ENCODE assay signal across 17 cellular contexts in the genomic region with DNA sequence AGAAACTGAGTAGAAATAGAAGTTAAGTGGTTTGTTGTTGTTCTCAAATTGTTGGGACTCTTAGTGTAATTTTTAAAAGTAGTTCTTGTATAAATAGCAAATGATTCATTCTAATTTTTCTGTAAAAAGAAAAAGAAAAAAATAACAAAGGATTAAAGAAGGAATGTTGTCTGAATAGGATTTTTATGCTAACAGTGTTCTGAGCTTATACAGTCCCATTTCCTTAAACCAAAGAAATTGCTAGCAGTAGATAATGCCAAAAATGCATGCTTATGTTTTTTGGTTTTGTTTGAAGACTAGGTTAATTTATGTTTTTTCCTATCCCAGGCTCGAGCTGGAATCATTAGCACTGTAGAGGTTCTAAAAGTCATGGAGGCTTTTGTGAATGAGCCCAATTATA. TPM values are rescaled to one million over a fixed set of nuclear protein-coding genes. Genes with fewer than 3 reads are reported as not detected.
DNase-seq lines count a peak whose midpoint lies in the region; ATAC-seq and TF ChIP-seq lines count a peak whose summit lies in the region.
"Had no signal": no experiment of that assay in that cellular context is flagged by ENCODE, and none has a peak within 500 bp of the region (broad histone marks: within the 10 kb centered on the region; RNA-seq: fewer than 3 reads in every experiment).

No MANE protein-coding gene starts in this region.

- peak overlapping the region; percentile 67; the same call in 1 of the 2 replicates for H3K9ac ChIP-seq in BLaER1
- H3K9ac ChIP-seq in MM.1S (ENCODE audit: low read length), result no peak overlapping the region

- H4K20me1 ChIP-seq in BLaER1 (no peaks in the 10 kb centered on the region), MM.1S (ENCODE audit: insufficient read depth, low read length) (no peaks in the 10 kb centered on the region)

- POLR2A ChIA-PET in RWPE1 (lab: Yijun Ruan, JAX; ENCODE audit: low non-redundant PET), result no interaction called here

- no peak overlapping the region for H2AFZ ChIP-seq in MM.1S (ENCODE audit: low read length)

- H3K4me1 ChIP-seq in BLaER1 (peaks cover 34% of the 10 kb centered on the region), MM.1S (ENCODE audit: low read length) (peaks cover 44% of the 10 kb centered on the region), gastrocnemius medialis (peaks cover 5 to 7% of the 10 kb centered on the region in 2 donors)

- H3K27me3 ChIP-seq in BLaER1 (no peaks in the 10 kb centered on the region), MM.1S (replicated peaks; ENCODE audit: insufficient read depth, low read length) (no peaks in the 10 kb centered on the region), gastrocnemius medialis (no peaks in the 10 kb centered on the region)
- H3K27me3 ChIP-seq: sigmoid colon had no signal

- in situ Hi-C loops in gastrocnemius medialis (cut with MboI; ENCODE audit: low sequenced_read_pairs in 4 of 4), result loop anchor here in 2 of 4 donors (25.0 kb wide), 3 partner anchors 93 to 468 kb away; no protein-coding TSS in a partner anchor

- H3K9me3 Mint-ChIP-seq in chondrocyte (ENCODE audit: low read depth), result no peaks in the 10 kb centered on the region
- H3K9me3 Mint-ChIP-seq in T-helper 2 cell treated with Interferon-gamma antibody and Interleukin-4, amounts not matched to agents 5 μg/mL and 100 μg/mL, for 36 hours, result no peaks in the 10 kb centered on the region
- H3K9me3 Mint-ChIP-seq: activated CD4-positive, alpha-beta memory T cell treated with anti-CD3 and anti-CD28 coated beads, Interleukin-2, amount 10 ng/mL, durations not matched to agents 7 days and 5 days; activated T-cell treated with anti-CD3 and anti-CD28 coated beads, Interleukin-2, amount 50 U/mL, for 24 hours had no signal

- no peaks in the 10 kb centered on the region for H3K27me3 Mint-ChIP-seq in chondrocyte (ENCODE audit: low read depth)
- H3K27me3 Mint-ChIP-seq in T-helper 2 cell treated with Interferon-gamma antibody and Interleukin-4, amounts not matched to agents 5 μg/mL and 100 μg/mL, for 36 hours (ENCODE audit: low read depth), result no peaks in the 10 kb centered on the region
- H3K27me3 Mint-ChIP-seq: activated CD4-positive, alpha-beta memory T cell treated with anti-CD3 and anti-CD28 coated beads, Interleukin-2, amount 10 ng/mL, durations not matched to agents 7 days and 5 days; activated T-cell treated with anti-CD3 and anti-CD28 coated beads, Interleukin-2, amount 50 U/mL, for 24 hours had no signal

- DNase-seq in MM.1S (no peak), chondrocyte (ENCODE audit: low spot score) (no peak), gastrocnemius medialis (no peak), RWPE1 (ENCODE audit: low spot score) (no peak)
- no peak for DNase-seq in T-helper 2 cell treated with Interferon-gamma antibody and Interleukin-4, amounts not matched to agents 5 μg/mL and 100 μg/mL, for 36 hours (ENCODE audit: low spot score)
- DNase-seq: activated CD4-positive, alpha-beta memory T cell treated with anti-CD3 and anti-CD28 coated beads, Interleukin-2, amount 10 ng/mL, durations not matched to agents 7 days and 5 days; activated T-cell treated with anti-CD3 and anti-CD28 coated beads, Interleukin-2, amount 50 U/mL, for 24 hours; GOT3; hypothalamus; mucosa of descending colon; NCI-H1048; nucleus accumbens; sigmoid colon; stimulated activated CD4-positive, alpha-beta T cell treated with anti-CD3 and anti-CD28 coated beads, Interleukin-4, amount 100 ng/mL, for 1 hour had no signal

- peaks cover 75% of the 10 kb centered on the region for H3K36me3 ChIP-seq in BLaER1
- peaks cover 6% of the 10 kb centered on the region; the same call in 1 of the 2 replicates for H3K36me3 ChIP-seq in MM.1S (replicated peaks; ENCODE audit: insufficient read depth, low read length)
- H3K36me3 ChIP-seq in gastrocnemius medialis, result peaks cover 4 to 92% of the 10 kb centered on the region in 2 donors

- TF ChIP-seq CTCF in MM.1S (IDR thresholded peaks at IDR 0.05; ENCODE audit: low read length) (no peak), chondrocyte (IDR thresholded peaks at IDR 0.05) (no peak), gastrocnemius medialis (IDR thresholded peaks at IDR 0.05 in 4 of 5, conservative IDR thresholded peaks at IDR 0.05 in 1 of 5) (no peak), RWPE1 (conservative IDR thresholded peaks at IDR 0.05; ENCODE audit: low read depth) (no peak)

- H3K4me1 Mint-ChIP-seq in chondrocyte (ENCODE audit: low read depth), result peaks cover 29% of the 10 kb centered on the region
- peaks cover 6% of the 10 kb centered on the region for H3K4me1 Mint-ChIP-seq in T-helper 2 cell treated with Interferon-gamma antibody and Interleukin-4, amounts not matched to agents 5 μg/mL and 100 μg/mL, for 36 hours (ENCODE audit: low read depth)

- peak overlapping the region; percentile 60 for H3K27ac Mint-ChIP-seq in chondrocyte (ENCODE audit: unreplicated experiment)
- H3K27ac Mint-ChIP-seq in T-helper 2 cell treated with Interferon-gamma antibody and Interleukin-4, amounts not matched to agents 5 μg/mL and 100 μg/mL, for 36 hours, result no peak overlapping the region
- H3K27ac Mint-ChIP-seq: activated CD4-positive, alpha-beta memory T cell treated with anti-CD3 and anti-CD28 coated beads, Interleukin-2, amount 10 ng/mL, durations not matched to agents 7 days and 5 days had no signal

- H3F3A ChIP-seq in MM.1S (ENCODE audit: insufficient read depth, low read length), result peaks cover 42% of the 10 kb centered on the region

- H3K9me3 ChIP-seq in BLaER1 (no peaks in the 10 kb centered on the region), MM.1S (replicated peaks; ENCODE audit: insufficient read depth, low read length) (no peaks in the 10 kb centered on the region), gastrocnemius medialis (no peaks in the 10 kb centered on the region)
- H3K9me3 ChIP-seq: mucosa of descending colon, sigmoid colon had no signal

- H3K4me3 ChIP-seq in BLaER1, result no peak overlapping the region
- H3K4me3 ChIP-seq in MM.1S (ENCODE audit: low read length), result no peak overlapping the region
- H3K4me3 ChIP-seq in gastrocnemius medialis, result no peak overlapping the region
- H3K4me3 ChIP-seq: mucosa of descending colon, sigmoid colon had no signal

- peaks cover 7% of the 10 kb centered on the region for H3K79me2 ChIP-seq in MM.1S (ENCODE audit: low read length)

- CTCF ChIA-PET in RWPE1 (lab: Yijun Ruan, JAX), result interaction anchor here (0.9 kb wide), 2 partner anchors 9 to 14 kb away, joined by 4 read pairs; no protein-coding TSS in a partner anchor

- ATAC-seq in gastrocnemius medialis (no peak), GM21619 (IDR thresholded peaks at IDR 0.05; ENCODE audit: unreplicated experiment) (no peak)
- ATAC-seq: mucosa of descending colon had no signal

- no peaks in the 10 kb centered on the region for H3K9me2 ChIP-seq in MM.1S (replicated peaks; ENCODE audit: insufficient read depth, low read length)

- H3K36me3 Mint-ChIP-seq in chondrocyte (ENCODE audit: low read depth), result peaks cover 22% of the 10 kb centered on the region
- peaks cover 38% of the 10 kb centered on the region for H3K36me3 Mint-ChIP-seq in T-helper 2 cell treated with Interferon-gamma antibody and Interleukin-4, amounts not matched to agents 5 μg/mL and 100 μg/mL, for 36 hours (ENCODE audit: low read depth)

- H3K27ac ChIP-seq in BLaER1 (peak overlapping the region; percentile 84), MM.1S (ENCODE audit: low read length) (peak overlapping the region; percentile 51; the same call in 1 of the 2 replicates), gastrocnemius medialis (peak overlapping the region in 3 of 4 donors; percentile 47 to 57 (median 52)), RWPE1 (no peak overlapping the region)
- H3K27ac ChIP-seq: VCaP had no signal

- H3K4me3 Mint-ChIP-seq in chondrocyte (ENCODE audit: unreplicated experiment), result no peak overlapping the region
- no peak overlapping the region for H3K4me3 Mint-ChIP-seq in T-helper 2 cell treated with Interferon-gamma antibody and Interleukin-4, amounts not matched to agents 5 μg/mL and 100 μg/mL, for 36 hours
- H3K4me3 Mint-ChIP-seq: activated CD4-positive, alpha-beta memory T cell treated with anti-CD3 and anti-CD28 coated beads, Interleukin-2, amount 10 ng/mL, durations not matched to agents 7 days and 5 days; activated T-cell treated with anti-CD3 and anti-CD28 coated beads, Interleukin-2, amount 50 U/mL, for 24 hours had no signal

- TF ChIP-seq POLR2A in gastrocnemius medialis (IDR thresholded peaks at IDR 0.05), result no peak

- intact Hi-C loops in gastrocnemius medialis (cut with DNase I; ENCODE audit: low total_unique reads), result no loop called here

- H3K4me2 ChIP-seq in BLaER1, result peak overlapping the region; percentile 75
- H3K4me2 ChIP-seq in MM.1S (ENCODE audit: low read depth, low read length), result peak overlapping the region; percentile 5; the same call in 1 of the 2 replicates

RNA-seq across cellular contexts. Expression of gene KPNB1, which starts 44.7 kb away (rescaled TPM):
- total RNA-seq in chondrocyte (292 to 306 TPM (median 298 TPM) in 3 replicates), gastrocnemius medialis (100 to 1,000 TPM; 170 to 238 (median 211) TPM)
